18 cellular contexts compared by ENCODE assay signal in genomic region chr5:180367300-180367699, GRCh38. TPM values are rescaled to one million over a fixed set of nuclear protein-coding genes. Genes with fewer than 3 reads are reported as not detected.
DNase-seq lines count a peak whose midpoint lies in the region; ATAC-seq, FAIRE-seq and TF ChIP-seq lines count a peak whose summit lies in the region.
"Had no signal": no experiment of that assay in that cellular context is flagged by ENCODE, and none has a peak within 500 bp of the region (broad histone marks: within the 10 kb centered on the region; RNA-seq: fewer than 3 reads in every experiment).

No MANE protein-coding gene starts in this region.

- 67 to 80% (median 78%) methylated on average over 8 of the region's 8 CpGs for WGBS in small intestine, 3 donors

- peak overlapping the region; percentile 4 to 73 (median 58) for H3K4me3 Mint-ChIP-seq in immature natural killer cell
- H3K4me3 Mint-ChIP-seq: CD14-positive monocyte, GM23338 had no signal

- peaks cover 15 to 27% of the 10 kb centered on the region in 2 donors for H3K4me1 Mint-ChIP-seq in immature natural killer cell

- no peaks in the 10 kb centered on the region for H3K9me3 Mint-ChIP-seq in immature natural killer cell
- H3K9me3 Mint-ChIP-seq: CD14-positive monocyte, GM23338 had no signal

- BruUV-seq in A673 (replicated peaks; lab: Mats Ljungman, UMichigan), result no TSS peak

- FAIRE-seq in small intestine (lab: Jason Lieb, UNC), result no peak
- FAIRE-seq: HepG2 had no signal

- H3K27ac ChIP-seq in angular gyrus (ENCODE audit: low read depth, low read length) (peak overlapping the region; percentile 55), small intestine (ENCODE audit: low read depth in 1 of 2, low read length in 1 of 2) (no peak overlapping the region), A673 (ENCODE audit: low read depth, low read length, poor library complexity, severe bottlenecking) (no peak overlapping the region)

- H3K27me3 ChIP-seq in small intestine (ENCODE audit: control insufficient read depth in 2 of 2, insufficient read depth in 2 of 2, low read length in 2 of 2) (no peaks in the 10 kb centered on the region), A673 (replicated peaks; ENCODE audit: insufficient read depth, low read depth, low read length, poor library complexity) (no peaks in the 10 kb centered on the region)

- DNase-seq in GM12865 (ENCODE audit: low read depth), result peak; percentile 16
- DNase-seq in immature natural killer cell, result peak; percentile 70 to 88 (median 77)
- DNase-seq in small intestine, result peak; percentile 9
- no peak for DNase-seq in A673 (ENCODE audit: low spot score)
- DNase-seq in medulla oblongata (ENCODE audit: extremely low spot score), result no peak
- DNase-seq: KG1; NCI-H1417 treated with DMSO at 0.1 percent for 48 hours; NCI-H1930; NCI-H2171; NCI-H446; NCI-H69; NK-92 treated with Interleukin-12 subunit alpha and Interleukin-12 subunit beta, amount 100 ng/mL, for 24 hours; OCI-M1 had no signal

- POLR2A ChIA-PET in A673 (lab: Charles Lee; ENCODE audit: low non-redundant PET), result no interaction called here

- H3K36me3 ChIP-seq in small intestine (ENCODE audit: control insufficient read depth in 2 of 2, insufficient read depth in 2 of 2, low read length in 2 of 2) (no peaks in the 10 kb centered on the region), A673 (ENCODE audit: insufficient read depth, low read length, poor library complexity, severe bottlenecking) (no peaks in the 10 kb centered on the region)

- CTCF ChIA-PET in A673 (lab: Charles Lee), result no interaction called here

- H3K4me1 ChIP-seq in small intestine (ENCODE audit: control insufficient read depth in 2 of 2, insufficient read depth in 1 of 2, low read depth in 1 of 2, low read length in 1 of 2), result no peaks in the 10 kb centered on the region
- H3K4me1 ChIP-seq in A673 (ENCODE audit: insufficient read depth, low read length, poor library complexity, severe bottlenecking), result no peaks in the 10 kb centered on the region

- no peak for TF ChIP-seq CTCF in GM12865 (IDR thresholded peaks at IDR 0.05; ENCODE audit: insufficient read depth, low read depth, low read length, missing control alignments)
- TF ChIP-seq CTCF in A673 (conservative IDR thresholded peaks at IDR 0.05; ENCODE audit: low read depth, low read length), result no peak

- H3K27me3 Mint-ChIP-seq in immature natural killer cell (ENCODE audit: low read depth in 3 of 3), result peaks cover 5 to 13% (median 12%) of the 10 kb centered on the region in 3 donors

- peak overlapping the region; percentile 75 to 96 (median 84) for H3K27ac Mint-ChIP-seq in immature natural killer cell
- H3K27ac Mint-ChIP-seq: CD14-positive monocyte, GM23338 had no signal

- H3K9me3 ChIP-seq in small intestine (ENCODE audit: control insufficient read depth, low read depth) (no peaks in the 10 kb centered on the region), A673 (ENCODE audit: low read depth, low read length, poor library complexity, severe bottlenecking) (no peaks in the 10 kb centered on the region)

- no peaks in the 10 kb centered on the region for H3K36me3 Mint-ChIP-seq in immature natural killer cell
- H3K36me3 Mint-ChIP-seq: CD14-positive monocyte had no signal

- intact Hi-C loops in A673 (cut with micrococcal nuclease; ENCODE audit: unreplicated experiment), result no loop called here

- H3K4me3 ChIP-seq in GM12865 (ENCODE audit: low read depth, low read length) (no peak overlapping the region), small intestine (ENCODE audit: low read depth in 1 of 2, low read length in 2 of 2) (no peak overlapping the region), A673 (ENCODE audit: low read depth, low read length, poor library complexity, severe bottlenecking) (no peak overlapping the region)
- H3K4me3 ChIP-seq: GM23338 had no signal

- ATAC-seq in GM18858 (IDR thresholded peaks at IDR 0.05; ENCODE audit: unreplicated experiment), result no peak
- ATAC-seq: GM23338, HepG2 had no signal

RNA-seq across cellular contexts. Expression of gene GFPT2, which starts 14.2 kb away (rescaled TPM):
- polyA plus RNA-seq in immature natural killer cell (not detected), small intestine (1 to 10 TPM in 2 of 3 donors, under 1 TPM in 1; 0.54 to 4.5 (median 1.1) TPM)
- total RNA-seq in A673 (2021), result 0.82 and 1.2 TPM in 2 replicates
- polyA plus RNA-seq: CD14-positive monocyte had no signal

Comparison
In these comparisons a context has a peak if more than half of its experiments do, and no peak if none do; other contexts are left out.
1. DNase-seq: peak in GM12865 (single experiment), immature natural killer cell (3 of 3) and small intestine (single experiment); none in A673 (single experiment) and medulla oblongata (single experiment).